In genomic region chrX:68698955-68699354, GRCh38 we compare ENCODE assay signal across 1 cellular context.
TF ChIP-seq lines count a peak whose summit lies in the region.

No MANE protein-coding gene starts in this region.

TF ChIP-seq in K562, 482 proteins besides CTCF, POLR2A, EP300 and RAD21 (continued from another document):
- TF ChIP-seq E2F6 (IDR thresholded peaks at IDR 0.05; ENCODE audit: borderline replicate concordance in 1 of 2, extremely low read depth in 1 of 2, insufficient read depth in 1 of 2, insufficient read length in 1 of 2, low read depth in 1 of 2, low read length in 1 of 2, poor library complexity in 1 of 2, severe bottlenecking in 1 of 2) = no peak
